In genomic region chr2:177538323-177538722, GRCh38 we compare ENCODE assay signal across 1 cellular context.
TF ChIP-seq lines count a peak whose summit lies in the region.

No MANE protein-coding gene starts in this region.

TF ChIP-seq in endothelial cell of umbilical vein, 7 proteins besides CTCF, POLR2A, EP300 and RAD21 (continued from another document):
- no peak for TF ChIP-seq EZH2 (IDR thresholded peaks at IDR 0.05; ENCODE audit: borderline replicate concordance, low read depth, low read length, severe bottlenecking)
- TF ChIP-seq POLR2AphosphoS5 (IDR thresholded peaks at IDR 0.05; ENCODE audit: insufficient read depth, low read depth, low read length) = no peak
- no peak for TF ChIP-seq FOS (IDR thresholded peaks at IDR 0.05; ENCODE audit: borderline replicate concordance, insufficient read depth, low read length)
- no peak for TF ChIP-seq GATA2 (IDR thresholded peaks at IDR 0.05; ENCODE audit: insufficient read depth, insufficient read length, low read depth, low read length)
- no peak for TF ChIP-seq JUN (IDR thresholded peaks at IDR 0.05; ENCODE audit: borderline replicate concordance, insufficient read depth, insufficient read length, low read depth)
